Comparison of ENCODE assay signal across 8 cellular contexts in the genomic region with DNA sequence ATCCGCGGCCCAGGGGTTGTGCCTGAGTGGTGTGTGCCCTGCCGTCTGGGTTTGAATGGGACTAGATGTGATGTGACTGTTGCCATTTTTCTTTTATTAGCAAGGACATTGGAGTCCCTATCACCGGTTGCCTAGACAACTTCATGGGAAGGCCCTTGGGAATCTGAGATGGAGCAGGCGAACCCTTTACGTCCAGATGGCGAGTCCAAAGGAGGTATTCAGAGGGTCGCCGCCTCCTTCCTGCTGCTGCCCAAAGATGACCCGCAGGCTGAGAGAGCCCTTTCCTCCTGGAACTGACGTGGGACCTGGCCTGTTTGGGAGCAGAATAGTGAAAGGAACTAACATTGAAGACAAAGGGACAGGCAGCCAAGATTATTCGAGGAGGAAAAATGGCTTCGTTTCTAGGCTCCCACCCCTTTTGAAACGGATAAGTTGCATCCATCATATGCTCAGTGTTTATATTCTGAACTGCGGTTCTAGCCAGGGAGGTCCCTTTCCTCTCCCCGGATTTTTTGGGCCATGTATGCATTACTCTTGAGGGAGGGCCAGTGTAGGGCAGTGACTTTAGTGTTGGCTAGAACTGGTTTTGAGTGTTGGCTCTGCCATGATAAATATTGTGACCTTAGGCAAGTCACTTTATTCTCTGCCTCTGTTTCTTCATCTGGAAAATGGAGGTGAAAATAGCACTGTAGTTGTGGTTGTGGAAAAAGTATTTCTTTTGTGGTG. TPM values are rescaled to one million over a fixed set of nuclear protein-coding genes. Genes with fewer than 3 reads are reported as not detected.
DNase-seq lines count a peak whose midpoint lies in the region; ATAC-seq lines count a peak whose summit lies in the region.

No MANE protein-coding gene starts in this region.

- peak overlapping the region; percentile 99 for H3K27ac Mint-ChIP-seq in activated naive CD4-positive, alpha-beta T cell treated with anti-CD3 and anti-CD28 coated beads for 36 hours
- H3K27ac Mint-ChIP-seq in activated T-helper 17 cell treated with anti-CD3 and anti-CD28 coated beads, Interleukin-2, amount 50 U/mL, for 72 hours, result peak overlapping the region; percentile 99
- peak overlapping the region; percentile 100 for H3K27ac Mint-ChIP-seq in stimulated activated effector memory CD8-positive, alpha-beta T cell treated with anti-CD3 and anti-CD28 coated beads, Interleukin-12 subunit alpha, Interleukin-12 subunit beta, amount 100 ng/mL, for 72 hours

- no peaks in the 10 kb centered on the region for H3K9me3 Mint-ChIP-seq in activated naive CD4-positive, alpha-beta T cell treated with anti-CD3 and anti-CD28 coated beads for 36 hours
- H3K9me3 Mint-ChIP-seq in activated T-helper 17 cell treated with anti-CD3 and anti-CD28 coated beads, Interleukin-2, amount 50 U/mL, for 72 hours, result no peaks in the 10 kb centered on the region
- H3K9me3 Mint-ChIP-seq in stimulated activated effector memory CD8-positive, alpha-beta T cell treated with anti-CD3 and anti-CD28 coated beads, Interleukin-12 subunit alpha, Interleukin-12 subunit beta, amount 100 ng/mL, for 72 hours, result no peaks in the 10 kb centered on the region

- H3K4me3 ChIP-seq in iPS-18a (ENCODE audit: low read length), result peak overlapping the region; percentile 88

- peaks cover 40% of the 10 kb centered on the region for H3K4me1 Mint-ChIP-seq in activated naive CD4-positive, alpha-beta T cell treated with anti-CD3 and anti-CD28 coated beads for 36 hours (ENCODE audit: low read depth)
- H3K4me1 Mint-ChIP-seq in activated T-helper 17 cell treated with anti-CD3 and anti-CD28 coated beads, Interleukin-2, amount 50 U/mL, for 72 hours, result peaks cover 18% of the 10 kb centered on the region
- peaks cover 30% of the 10 kb centered on the region for H3K4me1 Mint-ChIP-seq in stimulated activated effector memory CD8-positive, alpha-beta T cell treated with anti-CD3 and anti-CD28 coated beads, Interleukin-12 subunit alpha, Interleukin-12 subunit beta, amount 100 ng/mL, for 72 hours

- peaks cover 27% of the 10 kb centered on the region for H3K4me1 ChIP-seq in iPS-18a (ENCODE audit: control insufficient read depth, low read depth, low read length)

- no peaks in the 10 kb centered on the region for H3K27me3 ChIP-seq in iPS-18a (ENCODE audit: control insufficient read depth, insufficient read depth, low read length)

- H3K4me3 Mint-ChIP-seq in activated naive CD4-positive, alpha-beta T cell treated with anti-CD3 and anti-CD28 coated beads for 36 hours, result peak overlapping the region; percentile 97
- H3K4me3 Mint-ChIP-seq in activated T-helper 17 cell treated with anti-CD3 and anti-CD28 coated beads, Interleukin-2, amount 50 U/mL, for 72 hours, result peak overlapping the region; percentile 96
- peak overlapping the region; percentile 99 for H3K4me3 Mint-ChIP-seq in stimulated activated effector memory CD8-positive, alpha-beta T cell treated with anti-CD3 and anti-CD28 coated beads, Interleukin-12 subunit alpha, Interleukin-12 subunit beta, amount 100 ng/mL, for 72 hours

- intact Hi-C loops in activated naive CD4-positive, alpha-beta T cell treated with anti-CD3 and anti-CD28 coated beads for 36 hours (cut with micrococcal nuclease), result loop anchor here (1.0 to 2.0 kb wide), 7 partner anchors 125 to 867 kb away; partner anchors contain the start of genes ATAD2B, DNAJC27, EFR3B and SF3B6

- peak; percentile 30 for DNase-seq in activated naive CD4-positive, alpha-beta T cell treated with anti-CD3 and anti-CD28 coated beads for 36 hours
- no peak for DNase-seq in activated naive CD4-positive, alpha-beta T cell treated with anti-CD3 and anti-CD28 coated beads, Interleukin-2, amount 50 U/mL, for 16 hours
- DNase-seq in NCI-H1092 treated with DMSO at 0.1 percent for 48 hours (lab: John Stamatoyannopoulos, UW), result peak; percentile 54
- DNase-seq in stimulated activated effector memory CD8-positive, alpha-beta T cell treated with anti-CD3 and anti-CD28 coated beads, Interleukin-12 subunit alpha, Interleukin-12 subunit beta, amount 100 ng/mL, for 72 hours (ENCODE audit: low spot score in 2 of 2), result peak in 1 of 2 donors; percentile 13

- peaks cover 26% of the 10 kb centered on the region for H3K36me3 ChIP-seq in iPS-18a (ENCODE audit: control insufficient read depth, low read depth, low read length)

- no peak for ATAC-seq in activated T-helper 17 cell treated with anti-CD3 and anti-CD28 coated beads, Interleukin-2, amount 50 U/mL, for 72 hours (replicated peaks)
- ATAC-seq in stimulated activated effector memory CD8-positive, alpha-beta T cell treated with anti-CD3 and anti-CD28 coated beads, Interleukin-12 subunit alpha, Interleukin-12 subunit beta, amount 100 ng/mL, for 72 hours, result no peak
- ATAC-seq in HG03045 (IDR thresholded peaks at IDR 0.05; ENCODE audit: unreplicated experiment), result no peak
- ATAC-seq in HG03565 (IDR thresholded peaks at IDR 0.05; ENCODE audit: unreplicated experiment), result no peak

- H3K36me3 Mint-ChIP-seq in activated naive CD4-positive, alpha-beta T cell treated with anti-CD3 and anti-CD28 coated beads for 36 hours (ENCODE audit: low read depth), result peaks cover 45% of the 10 kb centered on the region
- H3K36me3 Mint-ChIP-seq in activated T-helper 17 cell treated with anti-CD3 and anti-CD28 coated beads, Interleukin-2, amount 50 U/mL, for 72 hours (ENCODE audit: low read depth), result peaks cover 58% of the 10 kb centered on the region
- H3K36me3 Mint-ChIP-seq in stimulated activated effector memory CD8-positive, alpha-beta T cell treated with anti-CD3 and anti-CD28 coated beads, Interleukin-12 subunit alpha, Interleukin-12 subunit beta, amount 100 ng/mL, for 72 hours, result peaks cover 64% of the 10 kb centered on the region

- H3K27me3 Mint-ChIP-seq in activated naive CD4-positive, alpha-beta T cell treated with anti-CD3 and anti-CD28 coated beads for 36 hours (ENCODE audit: low read depth), result no peaks in the 10 kb centered on the region
- H3K27me3 Mint-ChIP-seq in activated T-helper 17 cell treated with anti-CD3 and anti-CD28 coated beads, Interleukin-2, amount 50 U/mL, for 72 hours, result no peaks in the 10 kb centered on the region

- H3K27ac ChIP-seq in iPS-18a (ENCODE audit: low read length), result peak overlapping the region; percentile 98

- CTCF ChIA-PET in activated naive CD4-positive, alpha-beta T cell treated with anti-CD3 and anti-CD28 coated beads for 36 hours (lab: Charles Lee), result interaction anchor here (1.7 to 1.8 kb wide), 2 partner anchors 372 to 383 kb away, joined by 5 to 6 read pairs; no protein-coding TSS in a partner anchor

- peak overlapping the region; percentile 95 for H3K9ac ChIP-seq in iPS-18a (ENCODE audit: low read length)

- H3K9me3 ChIP-seq in iPS-18a (ENCODE audit: control insufficient read depth, low read depth, low read length), result no peaks in the 10 kb centered on the region

RNA-seq across cellular contexts. Expression of gene CENPO, which starts 0.7 kb away (rescaled TPM):
- 10 to 100 TPM; 36.4 to 38.5 TPM for total RNA-seq in activated naive CD4-positive, alpha-beta T cell treated with anti-CD3 and anti-CD28 coated beads for 36 hours
- total RNA-seq in activated T-helper 17 cell treated with anti-CD3 and anti-CD28 coated beads, Interleukin-2, amount 50 U/mL, for 72 hours, result 10 to 100 TPM; 32.7 to 54.8 TPM

RNA-seq across cellular contexts. Expression of gene PTRHD1, which starts 0.7 kb away (rescaled TPM):
- total RNA-seq in activated naive CD4-positive, alpha-beta T cell treated with anti-CD3 and anti-CD28 coated beads for 36 hours, result 10 to 100 TPM; 21.7 to 23.5 TPM
- total RNA-seq in activated T-helper 17 cell treated with anti-CD3 and anti-CD28 coated beads, Interleukin-2, amount 50 U/mL, for 72 hours, result 10 to 100 TPM; 19.4 to 30.0 TPM
